ENCODE assay signal across 1 cellular context in genomic region chr6:4714961-4715501, GRCh38.
TF ChIP-seq lines count a peak whose summit lies in the region.

No MANE protein-coding gene starts in this region.

TF ChIP-seq in HepG2, 621 proteins besides CTCF, POLR2A, EP300 and RAD21 (continued from another document):
- TF ChIP-seq HMGXB3 (CRISPR knock-in tag; IDR thresholded peaks at IDR 0.05; ENCODE audit: borderline replicate concordance) (no peak), CREB1 (IDR thresholded peaks at IDR 0.05) (peak; percentile 42; the same call in 1 of the 2 replicates), CREB1 (CRISPR knock-in tag; IDR thresholded peaks at IDR 0.05) (no peak), ZNF142 (CRISPR knock-in tag; IDR thresholded peaks at IDR 0.05) (no peak), NCOA5 (CRISPR knock-in tag; IDR thresholded peaks at IDR 0.05) (no peak), TEAD3 (CRISPR knock-in tag; optimal IDR thresholded peaks at IDR 0.05; ENCODE audit: borderline replicate concordance) (no peak)
